8 cellular contexts compared by ENCODE assay signal in the genomic region with DNA sequence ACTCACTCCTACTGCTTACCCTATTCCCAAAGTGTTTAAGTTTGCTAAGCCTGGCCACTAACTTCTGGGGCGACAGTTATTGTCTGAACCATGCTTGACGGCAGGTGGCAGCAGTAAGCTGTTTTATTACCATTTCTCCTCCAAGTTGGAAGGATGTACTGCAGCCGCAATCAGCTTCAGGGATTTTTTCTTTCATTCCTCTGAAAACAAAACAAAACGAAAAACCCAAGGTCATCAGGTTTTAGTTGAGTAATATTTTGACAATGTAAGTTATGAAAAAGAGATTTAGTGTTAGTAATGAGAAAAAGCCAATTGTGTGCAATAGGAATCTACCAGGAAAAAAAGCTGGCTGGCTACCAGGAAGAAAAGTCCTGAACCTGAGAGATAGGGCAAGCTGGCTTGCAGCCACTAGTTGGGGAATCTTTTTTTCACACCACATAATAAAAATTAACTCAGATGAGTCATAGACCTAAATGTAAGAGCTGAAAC. TPM values are rescaled to one million over a fixed set of nuclear protein-coding genes. Genes with fewer than 3 reads are reported as not detected.
A peak's percentile ranks its signal among the peaks of the same experiment; 100 is the strongest.
DNase-seq lines count a peak whose midpoint lies in the region; FAIRE-seq and TF ChIP-seq lines count a peak whose summit lies in the region.

No MANE protein-coding gene starts in this region.

- no peaks in the 10 kb centered on the region for H3K4me1 ChIP-seq in kidney (ENCODE audit: control insufficient read depth in 1 of 2, insufficient read depth in 1 of 2, low read depth in 1 of 2, low read length in 2 of 2)

- H3K9ac ChIP-seq in kidney (ENCODE audit: low read length in 2 of 2) = no peak overlapping the region

- H3K4me3 ChIP-seq in LNCaP clone FGC (ENCODE audit: low read depth, low read length) (no peak overlapping the region), cardiac fibroblast (replicated peaks in 1 of 2; ENCODE audit: low read depth in 2 of 2, low read length in 2 of 2) (no peak overlapping the region), kidney (ENCODE audit: low read length in 2 of 2) (no peak overlapping the region)

- no peaks in the 10 kb centered on the region for H3K36me3 ChIP-seq in kidney (ENCODE audit: control insufficient read depth in 1 of 2, insufficient read depth in 2 of 2, low read length in 2 of 2)

- FAIRE-seq in TTC549 (lab: Jason Lieb, UNC) (peak; percentile 78), kidney (lab: Jason Lieb, UNC) (peak; percentile 98)

- intact Hi-C loops in kidney (cut with DNase I) = no loop called here

- TF ChIP-seq CTCF in LNCaP clone FGC (IDR thresholded peaks at IDR 0.05; ENCODE audit: control insufficient read depth, extremely low read depth, insufficient read depth) = peak; percentile 72
- TF ChIP-seq CTCF in cardiac fibroblast (IDR thresholded peaks at IDR 0.05; ENCODE audit: low read depth, low read length) = peak; percentile 61
- TF ChIP-seq CTCF in kidney (IDR thresholded peaks at IDR 0.05; ENCODE audit: borderline replicate concordance, extremely low read depth, insufficient read depth) = peak; percentile 56

- no peaks in the 10 kb centered on the region for H3K9me3 ChIP-seq in kidney (ENCODE audit: control insufficient read depth in 1 of 2, low read length in 2 of 2)

- DNase-seq in NCI-H82 (lab: John Stamatoyannopoulos, UW) (peak; percentile 66), NCI-H82 treated with DMSO at 0.1 percent for 48 hours (lab: John Stamatoyannopoulos, UW; ENCODE audit: unreplicated experiment) (no peak), HCEC 1CT (peak; percentile 56), LNCaP clone FGC (ENCODE audit: low read depth) (no peak), cardiac fibroblast (ENCODE audit: low read depth in 2 of 2) (peak; percentile 86 to 89), kidney (peak; percentile 50)
- peak; percentile 7 for DNase-seq in stimulated activated CD4-positive, alpha-beta T cell treated with anti-CD3 and anti-CD28 coated beads, Interleukin-2, amount 100 ng/mL, for 4 hours (ENCODE audit: low read depth)

- no peak overlapping the region for H3K27ac ChIP-seq in kidney (ENCODE audit: low read depth in 2 of 2, low read length in 2 of 2)

RNA-seq across cellular contexts. Expression of a gene that starts 13.2 kb away (rescaled TPM):
- 1.1 TPM for total RNA-seq in kidney
- polyA plus RNA-seq in kidney (ENCODE audit: insufficient read depth, low read depth, low replicate concordance) = 0.26 TPM

Comparison
In these comparisons a context has a peak if more than half of its experiments do, and no peak if none do; other contexts are left out.
1. DNase-seq: peak in NCI-H82 (single experiment), HCEC 1CT (single experiment), cardiac fibroblast (2 of 2), kidney (single experiment) and stimulated activated CD4-positive, alpha-beta T cell treated with anti-CD3 and anti-CD28 coated beads, Interleukin-2, amount 100 ng/mL, for 4 hours (single experiment); none in NCI-H82 treated with DMSO at 0.1 percent for 48 hours (single experiment) and LNCaP clone FGC (single experiment).
2. Peak in every context shown above with its lines, with median percentiles within 50 percentile points of each other: CTCF ChIP-seq.